In genomic region chr3:177466076-177466475, GRCh38 we compare ENCODE assay signal across 33 cellular contexts.
DNase-seq lines count a peak whose midpoint lies in the region; ATAC-seq, FAIRE-seq and TF ChIP-seq lines count a peak whose summit lies in the region.
"Had no signal": no experiment of that assay in that cellular context is flagged by ENCODE, and none has a peak within 500 bp of the region (broad histone marks: within the 10 kb centered on the region; RNA-seq: fewer than 3 reads in every experiment).

No MANE protein-coding gene starts in this region.

- H4K20me1 ChIP-seq in K562 (replicated peaks; ENCODE audit: control insufficient read depth, insufficient read depth, low read length) = no peaks in the 10 kb centered on the region

- H3K9me3 ChIP-seq in K562 (replicated peaks; ENCODE audit: control insufficient read depth, insufficient read depth, low read depth, low read length) (no peaks in the 10 kb centered on the region), SJCRH30 (replicated peaks) (no peaks in the 10 kb centered on the region; the same call in 1 of the 2 replicates)
- H3K9me3 ChIP-seq: colonic mucosa, HAP-1, left ventricle myocardium inferior, right lobe of liver, SJSA1 had no signal

- H3K4me1 ChIP-seq in K562 (replicated peaks in 1 of 2; ENCODE audit: control insufficient read depth in 2 of 2, insufficient read depth in 2 of 2, low read length in 2 of 2) = no peaks in the 10 kb centered on the region; a peak in 1 of 5 replicates
- peaks cover 22% of the 10 kb centered on the region for H3K4me1 ChIP-seq in rectal smooth muscle tissue (ENCODE audit: control insufficient read depth, insufficient read depth, low read length)
- peaks cover 22% of the 10 kb centered on the region for H3K4me1 ChIP-seq in SJCRH30
- H3K4me1 ChIP-seq: colonic mucosa, HAP-1 had no signal

- no peaks in the 10 kb centered on the region for H3K79me2 ChIP-seq in K562 (ENCODE audit: control insufficient read depth, insufficient read depth, low read length)

- H3K4me2 ChIP-seq in K562 (ENCODE audit: insufficient read depth, low read length) = no peak overlapping the region

- no peak for TF ChIP-seq RAD21 in K562 (CRISPR knock-in tag; conservative IDR thresholded peaks at IDR 0.05 in 1 of 2, IDR thresholded peaks at IDR 0.05 in 1 of 2)

- no peak overlapping the region for H2AFZ ChIP-seq in K562 (ENCODE audit: low read depth, low read length)

- intact Hi-C loops in K562 (cut with micrococcal nuclease) = no loop called here

- 54% methylated on average over 4 of the region's 4 CpGs for WGBS in K562 (ENCODE audit: insufficient coverage, low coverage, missing lambda C conversion rate)

- TF ChIP-seq CTCF in K562 (IDR thresholded peaks at IDR 0.05 in 2 of 3, conservative IDR thresholded peaks at IDR 0.05 in 1 of 3; ENCODE audit: insufficient read depth in 2 of 3, low read depth in 1 of 3, low read length in 3 of 3) (no peak), GM13977 (IDR thresholded peaks at IDR 0.05; ENCODE audit: extremely low read depth, insufficient read depth, missing control alignments) (no peak)

- FAIRE-seq in K562 (lab: Jason Lieb, UNC) (no peak), RCC 7860 (lab: Jason Lieb, UNC) (no peak)
- FAIRE-seq: HTR-8/SVneo, islet of Langerhans had no signal

- H3K27me3 ChIP-seq in K562 (ENCODE audit: control insufficient read depth in 2 of 2, insufficient read depth in 2 of 2, low read length in 2 of 2) = no peaks in the 10 kb centered on the region
- H3K27me3 ChIP-seq in rectal smooth muscle tissue (ENCODE audit: control insufficient read depth, insufficient read depth, low read length) = no peaks in the 10 kb centered on the region
- no peaks in the 10 kb centered on the region for H3K27me3 ChIP-seq in SJCRH30
- H3K27me3 ChIP-seq: colonic mucosa, right lobe of liver, SJSA1 had no signal

- no peaks in the 10 kb centered on the region for H3K36me3 ChIP-seq in K562 (ENCODE audit: control insufficient read depth, insufficient read depth, low read length)
- H3K36me3 ChIP-seq in rectal smooth muscle tissue (ENCODE audit: control insufficient read depth, insufficient read depth, low read length) = no peaks in the 10 kb centered on the region
- H3K36me3 ChIP-seq in SJCRH30 = no peaks in the 10 kb centered on the region
- H3K36me3 ChIP-seq: colonic mucosa, HAP-1, left ventricle myocardium inferior, right lobe of liver, SJSA1 had no signal

- H3K4me3 ChIP-seq in K562 (no peak overlapping the region), rectal smooth muscle tissue (ENCODE audit: low read length) (no peak overlapping the region), SJCRH30 (no peak overlapping the region)
- H3K4me3 ChIP-seq: colonic mucosa, HAP-1, left ventricle myocardium inferior, right lobe of liver, SJSA1 had no signal

- no peak for TF ChIP-seq EP300 in K562 (IDR thresholded peaks at IDR 0.05; ENCODE audit: low read length)

- no peaks in the 10 kb centered on the region for H3K9me1 ChIP-seq in K562 (ENCODE audit: control insufficient read depth, insufficient read depth, low read length)

- in situ Hi-C loops in K562 (cut with MboI) (no loop called here), GM13977 (cut with MboI; ENCODE audit: low pct_unique_long_range_greater_than_20kb, low sequenced_read_pairs, unreplicated experiment) (no loop called here)

- H3K27ac ChIP-seq in K562 (ENCODE audit: extremely low read depth, low read depth, low read length) (no peak overlapping the region), rectal smooth muscle tissue (ENCODE audit: low read depth, low read length) (peak overlapping the region; percentile 73), SJCRH30 (no peak overlapping the region)
- H3K27ac ChIP-seq: 22Rv1, colonic mucosa, right lobe of liver, SJSA1 had no signal

- POLR2A ChIA-PET in K562 (lab: Yijun Ruan, JAX) = no interaction called here

- no TSS peak for BruUV-seq in K562 (replicated peaks; lab: Mats Ljungman, UMichigan)

- DNase-seq in AG08395 (ENCODE audit: low spot score) (peak; percentile 40), K562 (ENCODE audit: extremely low read depth in 1 of 4, low spot score in 3 of 4) (no peak), RCC 7860 (ENCODE audit: low spot score) (no peak), GM13977 (ENCODE audit: low spot score) (no peak), SJCRH30 (no peak), cerebellum (ENCODE audit: low spot score) (no peak)
- DNase-seq: activated CD4-positive, alpha-beta T cell treated with anti-CD3 and anti-CD28 coated beads for 48 hours; activated CD8-positive, alpha-beta memory T cell treated with anti-CD3 and anti-CD28 coated beads for 24 hours; activated effector memory CD4-positive, alpha-beta T cell treated with anti-CD3 and anti-CD28 coated beads, Interleukin-2, amount 50 U/mL, for 16 hours; activated T-cell treated with anti-CD3 and anti-CD28 coated beads, Interleukin-2, amount 50 U/mL, for 1 hour; aorta; colonic mucosa; effector CD8-positive, alpha-beta T cell; GDM1; glutamatergic neuron; KBM-7; left ventricle myocardium inferior; mesendoderm; NCI-H1105; NCI-H187 treated with DMSO at 0.1 percent for 48 hours; NCI-H2171; NCI-H82; right lobe of liver; RPMI8226; stimulated activated CD4-positive, alpha-beta T cell treated with anti-CD3 and anti-CD28 coated beads, Interleukin-4, amount 100 ng/mL, for 24 hours; T-helper 9 cell had no signal

- H3K9ac ChIP-seq in K562 (ENCODE audit: insufficient read depth in 1 of 2, low read depth in 2 of 2, low read length in 2 of 2) = no peak overlapping the region
- H3K9ac ChIP-seq in rectal smooth muscle tissue (ENCODE audit: low read length) = no peak overlapping the region

- ATAC-seq in GM21360 (IDR thresholded peaks at IDR 0.05; ENCODE audit: unreplicated experiment) = peak; percentile 62
- no peak for ATAC-seq in K562

- no peak for TF ChIP-seq POLR2A in K562 (conservative IDR thresholded peaks at IDR 0.05)

- CTCF ChIA-PET in K562 (lab: Yijun Ruan, JAX; ENCODE audit: low intra/inter-chr PET ratio) = no interaction called here

TF ChIP-seq in K562, 482 proteins besides CTCF, POLR2A, EP300 and RAD21:
- TF ChIP-seq MEIS2 (IDR thresholded peaks at IDR 0.05; ENCODE audit: partially characterized antibody) (peak; percentile 9), ATF3 (IDR thresholded peaks at IDR 0.05) (0 out of 2 replicates have a peak, but pooled peaks have one; percentile 8), ATF3 (CRISPR knock-in tag; conservative IDR thresholded peaks at IDR 0.05) (no peak), HNRNPLL (IDR thresholded peaks at IDR 0.05; ENCODE audit: low read depth, low read length, poor library complexity, severe bottlenecking) (no peak), RB1 (IDR thresholded peaks at IDR 0.05; ENCODE audit: low read depth) (no peak)
